ENCODE assay signal across 1 cellular context in the genomic region with DNA sequence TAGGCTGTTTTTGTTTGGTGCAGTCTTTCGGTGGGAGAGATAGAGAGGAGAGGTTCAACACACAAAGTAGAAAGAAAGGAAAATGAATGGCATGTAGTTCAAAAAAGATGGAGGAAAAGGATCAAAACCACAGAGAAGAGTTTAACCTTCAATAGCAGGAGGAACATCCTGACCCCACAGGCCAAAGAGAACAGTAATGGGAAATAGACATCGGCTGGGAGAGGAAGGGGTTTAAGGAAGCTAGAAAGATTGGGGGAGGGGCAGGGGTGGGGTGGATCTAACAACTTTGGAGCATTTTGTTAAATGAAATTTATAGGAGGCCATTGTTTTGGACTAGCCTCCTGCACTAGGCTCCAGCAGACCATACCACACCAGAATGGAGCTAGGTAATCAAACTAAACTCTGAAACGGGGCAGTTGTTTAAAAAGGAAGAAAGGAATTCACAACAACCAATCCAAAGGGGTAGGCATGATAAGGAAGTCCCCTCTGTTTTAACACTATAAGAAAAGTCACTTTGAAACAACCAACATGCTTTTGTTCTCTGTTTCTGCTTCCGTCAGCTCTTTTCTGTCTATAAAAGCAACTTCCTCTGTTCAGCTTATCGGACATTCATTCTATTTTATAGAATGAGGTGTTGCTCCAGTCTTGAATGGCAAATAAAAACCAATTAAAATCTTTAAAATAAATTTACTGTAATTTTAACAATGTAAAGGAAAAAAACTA.
TF ChIP-seq lines count a peak whose summit lies in the region.

No MANE protein-coding gene starts in this region.

TF ChIP-seq in K562, 482 proteins besides CTCF, POLR2A, EP300 and RAD21 (continued from another document):
- no peak for TF ChIP-seq ASH1L (IDR thresholded peaks at IDR 0.05; ENCODE audit: borderline replicate concordance, low read depth, partially characterized antibody)
- peak; percentile 92 for TF ChIP-seq MAFK (IDR thresholded peaks at IDR 0.05; ENCODE audit: low read length)
- TF ChIP-seq, protein P1, sequence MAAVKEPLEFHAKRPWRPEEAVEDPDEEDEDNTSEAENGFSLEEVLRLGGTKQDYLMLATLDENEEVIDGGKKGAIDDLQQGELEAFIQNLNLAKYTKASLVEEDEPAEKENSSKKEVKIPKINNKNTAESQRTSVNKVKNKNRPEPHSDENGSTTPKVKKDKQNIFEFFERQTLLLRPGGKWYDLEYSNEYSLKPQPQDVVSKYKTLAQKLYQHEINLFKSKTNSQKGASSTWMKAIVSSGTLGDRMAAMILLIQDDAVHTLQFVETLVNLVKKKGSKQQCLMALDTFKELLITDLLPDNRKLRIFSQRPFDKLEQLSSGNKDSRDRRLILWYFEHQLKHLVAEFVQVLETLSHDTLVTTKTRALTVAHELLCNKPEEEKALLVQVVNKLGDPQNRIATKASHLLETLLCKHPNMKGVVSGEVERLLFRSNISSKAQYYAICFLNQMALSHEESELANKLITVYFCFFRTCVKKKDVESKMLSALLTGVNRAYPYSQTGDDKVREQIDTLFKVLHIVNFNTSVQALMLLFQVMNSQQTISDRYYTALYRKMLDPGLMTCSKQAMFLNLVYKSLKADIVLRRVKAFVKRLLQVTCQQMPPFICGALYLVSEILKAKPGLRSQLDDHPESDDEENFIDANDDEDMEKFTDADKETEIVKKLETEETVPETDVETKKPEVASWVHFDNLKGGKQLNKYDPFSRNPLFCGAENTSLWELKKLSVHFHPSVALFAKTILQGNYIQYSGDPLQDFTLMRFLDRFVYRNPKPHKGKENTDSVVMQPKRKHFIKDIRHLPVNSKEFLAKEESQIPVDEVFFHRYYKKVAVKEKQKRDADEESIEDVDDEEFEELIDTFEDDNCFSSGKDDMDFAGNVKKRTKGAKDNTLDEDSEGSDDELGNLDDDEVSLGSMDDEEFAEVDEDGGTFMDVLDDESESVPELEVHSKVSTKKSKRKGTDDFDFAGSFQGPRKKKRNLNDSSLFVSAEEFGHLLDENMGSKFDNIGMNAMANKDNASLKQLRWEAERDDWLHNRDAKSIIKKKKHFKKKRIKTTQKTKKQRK (IDR thresholded peaks at IDR 0.05; ENCODE audit: borderline replicate concordance, low read depth, low read length) = no peak
- no peak for TF ChIP-seq ZSCAN29 (IDR thresholded peaks at IDR 0.05)
- TF ChIP-seq SOX6 (IDR thresholded peaks at IDR 0.05) = 0 out of 2 replicates have a peak, but pooled peaks have one; percentile 18
- TF ChIP-seq HDAC1 (IDR thresholded peaks at IDR 0.05) = no peak
- TF ChIP-seq CTBP1 (IDR thresholded peaks at IDR 0.05; ENCODE audit: borderline replicate concordance) = no peak
- TF ChIP-seq PHF21A (IDR thresholded peaks at IDR 0.05; ENCODE audit: borderline replicate concordance, low read depth) = no peak
- no peak for TF ChIP-seq ZNF124 (CRISPR knock-in tag; IDR thresholded peaks at IDR 0.05)
TF ChIP-seq in K562: peak in this region for 7.
